ENCODE assay signal across 30 cellular contexts in genomic region chrY:14468131-14468683, GRCh38. TPM values are rescaled to one million over a fixed set of nuclear protein-coding genes. Genes with fewer than 3 reads are reported as not detected.
"Had no signal": no experiment of that assay in that cellular context is flagged by ENCODE, and none has a peak within 500 bp of the region (broad histone marks: within the 10 kb centered on the region; RNA-seq: fewer than 3 reads in every experiment).

No MANE protein-coding gene starts in this region.

- H3K36me3 Mint-ChIP-seq: memory B cell; naive thymus-derived CD4-positive, alpha-beta T cell had no signal

- DNase-seq: cortex of kidney; effector memory CD8-positive, alpha-beta T cell; foreskin fibroblast; heart left ventricle; kidney; midbrain; naive thymus-derived CD4-positive, alpha-beta T cell; occipital lobe; pancreas; right lobe of liver; small intestine; stimulated activated CD4-positive, alpha-beta T cell treated with anti-CD3 and anti-CD28 coated beads, Interleukin-1b, Interleukin-23, amount 100 ng/mL, for 48 hours; stimulated activated CD4-positive, alpha-beta T cell treated with anti-CD3 and anti-CD28 coated beads, Interleukin-4, amount 100 ng/mL, for 1 hour; stimulated activated CD8-positive, alpha-beta memory T cell treated with anti-CD3 and anti-CD28 coated beads, Interleukin-4, amount 100 ng/mL, for 48 hours; stimulated activated naive CD4-positive, alpha-beta T cell; stimulated activated naive CD8-positive, alpha-beta T cell treated with anti-CD3 and anti-CD28 coated beads, Interleukin-15, amount 100 ng/mL, for 72 hours; transverse colon; upper lobe of right lung; uterus had no signal

- ATAC-seq: effector memory CD8-positive, alpha-beta T cell; esophagus mucosa; gastroesophageal sphincter; heart left ventricle; left lobe of liver; naive thymus-derived CD4-positive, alpha-beta T cell; pancreas; right lobe of liver; stimulated activated naive CD8-positive, alpha-beta T cell treated with anti-CD3 and anti-CD28 coated beads, Interleukin-15, amount 100 ng/mL, for 72 hours; upper lobe of right lung had no signal

- H3K36me3 ChIP-seq: gastroesophageal sphincter, heart left ventricle, pancreas, right lobe of liver, suprapubic skin, transverse colon, upper lobe of right lung, uterus had no signal

- H3K79me2 ChIP-seq: hepatocyte had no signal

- H3K4me1 ChIP-seq: heart left ventricle, pancreas, right lobe of liver, suprapubic skin, transverse colon, upper lobe of right lung, uterus had no signal

- H3K9me3 ChIP-seq: gastroesophageal sphincter, heart left ventricle, pancreas, right lobe of liver, suprapubic skin, transverse colon, upper lobe of right lung, uterus had no signal

- H3K27me3 ChIP-seq: gastroesophageal sphincter, heart left ventricle, hepatocyte, pancreas, right lobe of liver, suprapubic skin, transverse colon, upper lobe of right lung, uterus had no signal

- H3K4me3 ChIP-seq: gastroesophageal sphincter, heart left ventricle, hepatocyte, lung, pancreas, right lobe of liver, suprapubic skin, transverse colon, upper lobe of right lung, uterus had no signal

- H3K4me1 Mint-ChIP-seq: memory B cell; naive thymus-derived CD4-positive, alpha-beta T cell; stimulated activated naive CD8-positive, alpha-beta T cell treated with anti-CD3 and anti-CD28 coated beads, Interleukin-15, amount 100 ng/mL, for 72 hours had no signal

- H3K27ac ChIP-seq: gastroesophageal sphincter, heart left ventricle, hepatocyte, pancreas, right lobe of liver, suprapubic skin, transverse colon, upper lobe of right lung, uterus had no signal

- H3K9me3 Mint-ChIP-seq: effector memory CD8-positive, alpha-beta T cell; memory B cell; naive thymus-derived CD4-positive, alpha-beta T cell had no signal

- H3K27me3 Mint-ChIP-seq: effector memory CD8-positive, alpha-beta T cell; memory B cell; naive thymus-derived CD4-positive, alpha-beta T cell; progenitor cell of endocrine pancreas; stimulated activated naive CD8-positive, alpha-beta T cell treated with anti-CD3 and anti-CD28 coated beads, Interleukin-15, amount 100 ng/mL, for 72 hours had no signal

- FAIRE-seq: endometrium, kidney, pancreas, small intestine had no signal

- H3K27ac Mint-ChIP-seq: effector memory CD8-positive, alpha-beta T cell; memory B cell; naive thymus-derived CD4-positive, alpha-beta T cell; progenitor cell of endocrine pancreas; stimulated activated naive CD8-positive, alpha-beta T cell treated with anti-CD3 and anti-CD28 coated beads, Interleukin-15, amount 100 ng/mL, for 72 hours had no signal

- H3K4me2 ChIP-seq: hepatocyte had no signal

- H3K4me3 Mint-ChIP-seq: effector memory CD8-positive, alpha-beta T cell; memory B cell; naive thymus-derived CD4-positive, alpha-beta T cell; stimulated activated naive CD8-positive, alpha-beta T cell treated with anti-CD3 and anti-CD28 coated beads, Interleukin-15, amount 100 ng/mL, for 72 hours had no signal

RNA-seq across cellular contexts. Expression of gene NLGN4Y, which starts 56.1 kb away (rescaled TPM):
- total RNA-seq: dermis microvascular lymphatic vessel endothelial cell, esophagus mucosa, hepatocyte, kidney, mucosa of gallbladder, progenitor cell of endocrine pancreas, uterus had no signal
- polyA plus RNA-seq: hepatocyte; naive thymus-derived CD4-positive, alpha-beta T cell had no signal
